Comparison of ENCODE assay signal across 25 cellular contexts in the genomic region with DNA sequence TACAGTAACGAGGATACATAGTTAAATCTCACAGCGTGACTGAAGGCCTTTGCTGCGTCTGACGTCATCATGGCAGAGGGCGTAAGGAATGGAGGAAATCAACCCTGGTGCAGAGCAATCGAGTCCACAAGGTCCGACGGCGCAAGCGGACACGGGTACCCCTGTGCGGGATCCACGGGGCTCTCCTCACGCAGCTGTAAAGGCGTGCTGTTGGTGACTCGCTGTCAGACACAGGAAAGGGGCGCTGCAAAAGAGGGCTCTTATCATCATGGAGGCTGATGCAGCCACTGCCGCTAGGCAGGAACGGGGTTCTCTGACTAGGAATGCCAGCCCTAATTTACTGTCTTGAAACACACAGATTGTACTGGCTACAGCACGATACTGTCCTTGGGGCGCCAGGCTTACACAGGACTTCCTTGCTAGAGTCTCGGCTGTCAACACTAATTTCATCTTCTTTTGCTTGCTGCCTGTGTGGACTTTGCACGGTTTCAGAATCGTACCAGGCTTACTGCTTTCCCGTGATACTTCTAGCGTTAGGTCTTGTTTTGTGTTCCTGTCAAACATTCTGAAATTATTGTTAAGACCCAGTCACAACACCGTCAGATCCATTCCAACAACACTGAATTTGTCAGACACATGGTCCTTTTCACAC. TPM values are rescaled to one million over a fixed set of nuclear protein-coding genes. Genes with fewer than 3 reads are reported as not detected.
DNase-seq lines count a peak whose midpoint lies in the region; ATAC-seq and TF ChIP-seq lines count a peak whose summit lies in the region.
"Had no signal": no experiment of that assay in that cellular context is flagged by ENCODE, and none has a peak within 500 bp of the region (broad histone marks: within the 10 kb centered on the region; RNA-seq: fewer than 3 reads in every experiment).

No MANE protein-coding gene starts in this region.

- H3K4me2 ChIP-seq in hepatocyte, result peak overlapping the region; percentile 13
- H3K4me2 ChIP-seq: BLaER1 treated with 17β-estradiol and CSF1 and Interleukin-3, amounts not matched to agents 10 nM and 100 nM had no signal

- no peak for ATAC-seq in GM21526 (IDR thresholded peaks at IDR 0.05; ENCODE audit: low FRiP score, unreplicated experiment)

- H3K4me1 Mint-ChIP-seq in osteocyte (ENCODE audit: unreplicated experiment), result no peaks in the 10 kb centered on the region
- H3K4me1 Mint-ChIP-seq: CD4-positive, alpha-beta memory T cell had no signal

- H3K27me3 Mint-ChIP-seq in osteocyte (ENCODE audit: unreplicated experiment), result peaks cover 23% of the 10 kb centered on the region

- H3K9me3 ChIP-seq in hepatocyte (ENCODE audit: low read depth), result no peaks in the 10 kb centered on the region
- H3K9me3 ChIP-seq: BLaER1 treated with 17β-estradiol and CSF1 and Interleukin-3, amounts not matched to agents 10 nM and 100 nM; Peyer's patch had no signal

- H3K27ac Mint-ChIP-seq in osteocyte (ENCODE audit: unreplicated experiment), result no peak overlapping the region
- H3K27ac Mint-ChIP-seq: CD4-positive, alpha-beta memory T cell had no signal

- no peaks in the 10 kb centered on the region for H3K36me3 ChIP-seq in hepatocyte (replicated peaks; ENCODE audit: insufficient read depth, low read depth)
- H3K36me3 ChIP-seq: BLaER1 treated with 17β-estradiol and CSF1 and Interleukin-3, amounts not matched to agents 10 nM and 100 nM; Peyer's patch had no signal

- H3K4me3 ChIP-seq in hepatocyte, result no peak overlapping the region
- H3K4me3 ChIP-seq: BLaER1 treated with 17β-estradiol and CSF1 and Interleukin-3, amounts not matched to agents 10 nM and 100 nM; GM23248 had no signal

- no peaks in the 10 kb centered on the region for H3K27me3 ChIP-seq in hepatocyte
- H3K27me3 ChIP-seq: BLaER1 treated with 17β-estradiol and CSF1 and Interleukin-3, amounts not matched to agents 10 nM and 100 nM; Peyer's patch had no signal

- H2AFZ ChIP-seq in hepatocyte, result no peak overlapping the region
- H2AFZ ChIP-seq: GM23248 had no signal

- no peaks in the 10 kb centered on the region for H3K79me2 ChIP-seq in hepatocyte

- no peaks in the 10 kb centered on the region for H3K9me2 ChIP-seq in hepatocyte (replicated peaks; ENCODE audit: insufficient read depth)

- peak overlapping the region; percentile 66 for H3K27ac ChIP-seq in hepatocyte
- H3K27ac ChIP-seq: BLaER1 treated with 17β-estradiol and CSF1 and Interleukin-3, amounts not matched to agents 10 nM and 100 nM; GM23248; HL-60 had no signal

- H3K4me1 ChIP-seq in hepatocyte (ENCODE audit: insufficient read depth), result no peaks in the 10 kb centered on the region
- H3K4me1 ChIP-seq: Peyer's patch had no signal

- no peak overlapping the region for H3K4me3 Mint-ChIP-seq in osteocyte (ENCODE audit: unreplicated experiment)

- H4K20me1 ChIP-seq in hepatocyte (ENCODE audit: insufficient read depth, poor library complexity, severe bottlenecking), result no peaks in the 10 kb centered on the region
- H4K20me1 ChIP-seq: BLaER1 treated with 17β-estradiol and CSF1 and Interleukin-3, amounts not matched to agents 10 nM and 100 nM had no signal

- DNase-seq in activated CD8-positive, alpha-beta memory T cell treated with anti-CD3 and anti-CD28 coated beads for 24 hours, result peak; percentile 48
- DNase-seq in activated CD8-positive, alpha-beta memory T cell treated with anti-CD3 and anti-CD28 coated beads, Interleukin-2, amount 50 U/mL, for 48 hours, result no peak
- DNase-seq in hepatocyte (ENCODE audit: low spot score), result peak; percentile 58
- peak; percentile 73 for DNase-seq in osteocyte (ENCODE audit: extremely low spot score, unreplicated experiment)
- no peak for DNase-seq in erythroblast (lab: John Stamatoyannopoulos, UW)
- DNase-seq in amygdala (lab: John Stamatoyannopoulos, UW), result no peak
- DNase-seq: 8988T; Calu3; CD4-positive, alpha-beta memory T cell; GF-D8; GM23248; HCEC 1CT; IMR-90; NCI-H1105; NCI-H146; NCI-H2029; NCI-H2227 treated with DMSO at 0.1 percent for 48 hours; NCI-H510A treated with DMSO at 0.1 percent for 48 hours; NCI-H774; NK-92 treated with Interleukin-12 subunit alpha and Interleukin-12 subunit beta, amount 100 ng/mL, for 24 hours; Peyer's patch had no signal

- WGBS in hepatocyte (ENCODE audit: low lambda C conversion rate, missing lambda C conversion rate), result 85% methylated on average over 27 of the region's 27 CpGs

- TF ChIP-seq CTCF in hepatocyte (IDR thresholded peaks at IDR 0.05; ENCODE audit: poor library complexity), result no peak
- TF ChIP-seq CTCF in osteocyte (IDR thresholded peaks at IDR 0.05), result no peak

- TF ChIP-seq POLR2A in erythroblast (IDR thresholded peaks at IDR 0.05; ENCODE audit: low read length), result no peak

- no peaks in the 10 kb centered on the region for H3K36me3 Mint-ChIP-seq in osteocyte (ENCODE audit: unreplicated experiment)
- H3K36me3 Mint-ChIP-seq: CD4-positive, alpha-beta memory T cell had no signal

- H3K9me3 Mint-ChIP-seq in osteocyte (ENCODE audit: unreplicated experiment), result no peaks in the 10 kb centered on the region
- H3K9me3 Mint-ChIP-seq: CD4-positive, alpha-beta memory T cell had no signal

RNA-seq across cellular contexts. Expression of a gene that starts 13.6 kb away (rescaled TPM):
- total RNA-seq in hepatocyte (3.0 and 10.4 TPM in 2 replicates), osteocyte (3.5 and 3.8 TPM in 2 replicates)
- 8.4 and 12.0 TPM in 2 replicates for polyA plus RNA-seq in hepatocyte
- total RNA-seq: Calu3, HT-29 had no signal

Comparison
In these comparisons a context has a peak if more than half of its experiments do, and no peak if none do; other contexts are left out.
1. DNase-seq: peak in activated CD8-positive, alpha-beta memory T cell treated with anti-CD3 and anti-CD28 coated beads for 24 hours (single experiment), hepatocyte (single experiment) and osteocyte (single experiment); none in activated CD8-positive, alpha-beta memory T cell treated with anti-CD3 and anti-CD28 coated beads, Interleukin-2, amount 50 U/mL, for 48 hours (single experiment), erythroblast (0 of 2) and amygdala (0 of 56).